1 cellular context compared by ENCODE assay signal in genomic region chr2:156400704-156401678, GRCh38.
TF ChIP-seq lines count a peak whose summit lies in the region.

No MANE protein-coding gene starts in this region.

TF ChIP-seq in GM12878, 131 proteins besides CTCF, POLR2A, EP300 and RAD21 (continued from another document):
- TF ChIP-seq ZBTB40 (IDR thresholded peaks at IDR 0.05; ENCODE audit: borderline replicate concordance), result peak; percentile 86
TF ChIP-seq in GM12878: peak in this region for 53.
